12 cellular contexts compared by ENCODE assay signal in genomic region chr12:106112094-106112822, GRCh38. TPM values are rescaled to one million over a fixed set of nuclear protein-coding genes. Genes with fewer than 3 reads are reported as not detected.
A peak's percentile ranks its signal among the peaks of the same experiment; 100 is the strongest.
DNase-seq lines count a peak whose midpoint lies in the region; ATAC-seq and TF ChIP-seq lines count a peak whose summit lies in the region.
"Had no signal": no experiment of that assay in that cellular context is flagged by ENCODE, and none has a peak within 500 bp of the region (broad histone marks: within the 10 kb centered on the region; RNA-seq: fewer than 3 reads in every experiment).

No MANE protein-coding gene starts in this region.

- peaks cover 14% of the 10 kb centered on the region for H3K4me1 ChIP-seq in BLaER1
- H3K4me1 ChIP-seq: BE2C had no signal

- H3K27ac Mint-ChIP-seq in chondrocyte (ENCODE audit: unreplicated experiment) = peak overlapping the region; percentile 97
- peak overlapping the region; percentile 29 for H3K27ac Mint-ChIP-seq in neural crest cell (ENCODE audit: unreplicated experiment)

- no peak for ATAC-seq in HG02973 (IDR thresholded peaks at IDR 0.05; ENCODE audit: unreplicated experiment)
- no peak for ATAC-seq in HG03565 (IDR thresholded peaks at IDR 0.05; ENCODE audit: unreplicated experiment)

- DNase-seq in NCI-H1105 (lab: John Stamatoyannopoulos, UW) (peak; percentile 46), chondrocyte (ENCODE audit: low spot score) (no peak), neural crest cell (ENCODE audit: low read depth, low spot score) (no peak), germinal center (ENCODE audit: low spot score) (no peak), COLO668 (lab: John Stamatoyannopoulos, UW; ENCODE audit: unreplicated experiment) (no peak)
- DNase-seq: BE2C, KBM-7, kidney had no signal

- H3K4me3 Mint-ChIP-seq in chondrocyte (ENCODE audit: unreplicated experiment) (no peak overlapping the region), neural crest cell (no peak overlapping the region)
- H3K4me3 Mint-ChIP-seq: dendritic cell treated with granulocyte-macrophage colony-stimulating factor and Interleukin-4, amounts not matched to agents 40 ng/mL and 50 ng/mL, for 4 days had no signal

- no peaks in the 10 kb centered on the region for H3K36me3 ChIP-seq in BLaER1
- H3K36me3 ChIP-seq: BE2C had no signal

- TF ChIP-seq CTCF in chondrocyte (IDR thresholded peaks at IDR 0.05) = no peak
- TF ChIP-seq CTCF in neural crest cell (conservative IDR thresholded peaks at IDR 0.05) = no peak

- peaks cover 100% of the 10 kb centered on the region for H3K4me1 Mint-ChIP-seq in chondrocyte (ENCODE audit: low read depth)
- peaks cover 85% of the 10 kb centered on the region for H3K4me1 Mint-ChIP-seq in neural crest cell

- H3K4me2 ChIP-seq in BLaER1 = peak overlapping the region; percentile 48

- H4K20me1 ChIP-seq in BLaER1 = no peaks in the 10 kb centered on the region

- no peaks in the 10 kb centered on the region for H3K27me3 Mint-ChIP-seq in chondrocyte (ENCODE audit: low read depth)
- peaks cover 16% of the 10 kb centered on the region for H3K27me3 Mint-ChIP-seq in neural crest cell (ENCODE audit: low read depth)

- H3K4me3 ChIP-seq in BLaER1 = no peak overlapping the region

- peaks cover under 1% of the 10 kb centered on the region for H3K36me3 Mint-ChIP-seq in chondrocyte (ENCODE audit: low read depth)
- no peaks in the 10 kb centered on the region for H3K36me3 Mint-ChIP-seq in neural crest cell (ENCODE audit: low read depth)

- H3K9me3 ChIP-seq in BLaER1 = no peaks in the 10 kb centered on the region
- H3K9me3 ChIP-seq: BE2C had no signal

- H3K9me3 Mint-ChIP-seq in chondrocyte (ENCODE audit: low read depth) (no peaks in the 10 kb centered on the region), neural crest cell (no peaks in the 10 kb centered on the region)
- H3K9me3 Mint-ChIP-seq: dendritic cell treated with granulocyte-macrophage colony-stimulating factor and Interleukin-4, amounts not matched to agents 40 ng/mL and 50 ng/mL, for 4 days had no signal

- H3K27ac ChIP-seq in BLaER1 = no peak overlapping the region

- 0 out of 2 replicates have a peak, but pooled peaks cover 1% of the 10 kb centered on the region for H3K27me3 ChIP-seq in BLaER1
- H3K27me3 ChIP-seq: BE2C had no signal

- H3K9ac ChIP-seq in BLaER1 = no peak overlapping the region

RNA-seq across cellular contexts. Expression of gene NUAK1, which starts 26.5 kb away (rescaled TPM):
- total RNA-seq in chondrocyte (78.1 to 81.4 TPM (median 78.5 TPM) in 3 replicates), neural crest cell (35.3 and 35.6 TPM in 2 replicates)
